ENCODE assay signal across 8 cellular contexts in the genomic region with DNA sequence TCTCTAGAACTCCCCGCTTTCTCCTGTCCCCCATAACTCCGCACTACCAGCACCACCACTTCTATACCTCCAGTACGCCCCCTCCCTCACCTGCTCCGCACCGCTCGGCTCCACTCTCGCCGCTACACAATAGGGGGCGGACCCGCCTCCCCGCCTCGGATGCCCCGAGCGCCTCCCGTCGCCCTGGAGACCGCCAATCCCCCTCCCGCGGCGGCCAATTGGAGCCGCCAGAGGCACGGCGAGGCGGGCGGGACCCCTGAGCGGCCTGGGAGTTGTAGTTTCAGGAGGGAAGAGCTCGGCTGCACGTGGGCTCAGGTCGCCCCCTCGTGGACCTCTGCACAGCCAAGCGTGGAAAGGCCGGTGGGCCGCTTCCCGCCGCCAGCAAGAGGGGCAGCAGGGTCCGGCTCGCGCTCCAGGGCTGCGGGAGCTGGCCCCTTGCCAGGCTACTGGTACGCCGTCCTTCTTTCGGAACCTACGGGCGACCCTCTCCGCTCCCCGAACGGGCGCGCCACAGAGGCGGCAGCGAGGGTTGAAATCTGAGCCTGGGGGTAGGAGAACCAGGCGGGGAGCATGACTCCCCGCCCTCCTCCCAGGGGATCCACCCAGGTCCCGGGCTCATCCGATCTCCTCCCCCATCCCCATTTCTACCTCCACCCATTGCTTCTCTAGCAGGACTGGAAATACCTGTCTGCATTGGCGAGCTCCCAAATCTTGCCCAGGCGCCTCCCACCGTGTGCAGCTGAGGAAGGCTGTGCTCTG. TPM values are rescaled to one million over a fixed set of nuclear protein-coding genes. Genes with fewer than 3 reads are reported as not detected.
DNase-seq lines count a peak whose midpoint lies in the region; ATAC-seq, FAIRE-seq and TF ChIP-seq lines count a peak whose summit lies in the region.

A gene with protein sequence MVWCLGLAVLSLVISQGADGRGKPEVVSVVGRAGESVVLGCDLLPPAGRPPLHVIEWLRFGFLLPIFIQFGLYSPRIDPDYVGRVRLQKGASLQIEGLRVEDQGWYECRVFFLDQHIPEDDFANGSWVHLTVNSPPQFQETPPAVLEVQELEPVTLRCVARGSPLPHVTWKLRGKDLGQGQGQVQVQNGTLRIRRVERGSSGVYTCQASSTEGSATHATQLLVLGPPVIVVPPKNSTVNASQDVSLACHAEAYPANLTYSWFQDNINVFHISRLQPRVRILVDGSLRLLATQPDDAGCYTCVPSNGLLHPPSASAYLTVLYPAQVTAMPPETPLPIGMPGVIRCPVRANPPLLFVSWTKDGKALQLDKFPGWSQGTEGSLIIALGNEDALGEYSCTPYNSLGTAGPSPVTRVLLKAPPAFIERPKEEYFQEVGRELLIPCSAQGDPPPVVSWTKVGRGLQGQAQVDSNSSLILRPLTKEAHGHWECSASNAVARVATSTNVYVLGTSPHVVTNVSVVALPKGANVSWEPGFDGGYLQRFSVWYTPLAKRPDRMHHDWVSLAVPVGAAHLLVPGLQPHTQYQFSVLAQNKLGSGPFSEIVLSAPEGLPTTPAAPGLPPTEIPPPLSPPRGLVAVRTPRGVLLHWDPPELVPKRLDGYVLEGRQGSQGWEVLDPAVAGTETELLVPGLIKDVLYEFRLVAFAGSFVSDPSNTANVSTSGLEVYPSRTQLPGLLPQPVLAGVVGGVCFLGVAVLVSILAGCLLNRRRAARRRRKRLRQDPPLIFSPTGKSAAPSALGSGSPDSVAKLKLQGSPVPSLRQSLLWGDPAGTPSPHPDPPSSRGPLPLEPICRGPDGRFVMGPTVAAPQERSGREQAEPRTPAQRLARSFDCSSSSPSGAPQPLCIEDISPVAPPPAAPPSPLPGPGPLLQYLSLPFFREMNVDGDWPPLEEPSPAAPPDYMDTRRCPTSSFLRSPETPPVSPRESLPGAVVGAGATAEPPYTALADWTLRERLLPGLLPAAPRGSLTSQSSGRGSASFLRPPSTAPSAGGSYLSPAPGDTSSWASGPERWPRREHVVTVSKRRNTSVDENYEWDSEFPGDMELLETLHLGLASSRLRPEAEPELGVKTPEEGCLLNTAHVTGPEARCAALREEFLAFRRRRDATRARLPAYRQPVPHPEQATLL (minus strand): TSS at position 131 of the 759 bp plus-strand sequence. CDS start 2,159 bp downstream, outside the sequence.

- TF ChIP-seq POLR2A in endothelial cell of umbilical vein (IDR thresholded peaks at IDR 0.05; ENCODE audit: low read depth, low read length) = no peak

- CTCF ChIA-PET in endothelial cell of umbilical vein (lab: Charles Lee) = interaction anchor here (0.7 to 2.2 kb wide), 15 partner anchors 9 to 814 kb away, joined by 3 to 12 read pairs (median 4); a partner anchor contains a TSS

- dilution Hi-C loops in endothelial cell of umbilical vein (cut with MboI; ENCODE audit: extremely low pct_ligation_motif_present, low sequenced_read_pairs) = no loop called here

- H3K27ac Mint-ChIP-seq in mesothelial cell of epicardium = peak within 1 kb of the TSS; percentile 95

- no peaks in the 10 kb centered on the region for H3K79me2 ChIP-seq in endothelial cell of umbilical vein (ENCODE audit: control insufficient read depth, insufficient read depth, low read length)

- no peaks in the 10 kb centered on the region for H3K36me3 ChIP-seq in endothelial cell of umbilical vein (ENCODE audit: control insufficient read depth in 2 of 2, extremely low read depth in 1 of 2, insufficient read depth in 2 of 2, low read length in 2 of 2)

- intact Hi-C loops in endothelial cell of umbilical vein (cut with micrococcal nuclease) = loop anchor here (1.0 to 2.0 kb wide), 4 partner anchors 20 to 165 kb away; a partner anchor contains a TSS

- H3K27ac ChIP-seq in endothelial cell of umbilical vein (ENCODE audit: insufficient read depth, low read depth, low read length) = no peak within 1 kb of the TSS

- no peaks in the 10 kb centered on the region for H3K36me3 Mint-ChIP-seq in mesothelial cell of epicardium

- H3K4me2 ChIP-seq in endothelial cell of umbilical vein (ENCODE audit: insufficient read depth, low read length) = peak within 1 kb of the TSS; percentile 49

- peak; percentile 84 for FAIRE-seq in endothelial cell of umbilical vein (lab: Jason Lieb, UNC)

- DNase-seq in COLO668 (lab: John Stamatoyannopoulos, UW; ENCODE audit: unreplicated experiment) (peak; percentile 89), NCI-H526 (lab: John Stamatoyannopoulos, UW) (peak; percentile 95 to 99), endothelial cell of umbilical vein (ENCODE audit: low read depth, low spot score) (peak; percentile 85), mesothelial cell of epicardium (ENCODE audit: low spot score in 2 of 2, unreplicated experiment in 2 of 2) (peak; percentile 87 to 96), GM19240 (ENCODE audit: insufficient read length, low spot score) (no peak)
- peak; percentile 45 for DNase-seq in activated CD8-positive, alpha-beta memory T cell treated with anti-CD3 and anti-CD28 coated beads, Interleukin-2, amount 50 U/mL, for 24 hours (ENCODE audit: extremely low read depth)
- DNase-seq in stimulated activated CD8-positive, alpha-beta memory T cell treated with anti-CD3 and anti-CD28 coated beads, Interleukin-15, amount 100 ng/mL, for 24 hours (ENCODE audit: low read depth) = peak; percentile 53

- H3K9ac ChIP-seq in endothelial cell of umbilical vein (replicated peaks; ENCODE audit: extremely low read depth, insufficient read depth, low read length) = no peak within 1 kb of the TSS

- H3K27me3 Mint-ChIP-seq in mesothelial cell of epicardium (ENCODE audit: low read depth) = peaks cover 2% of the 10 kb centered on the region

- POLR2A ChIA-PET in endothelial cell of umbilical vein (lab: Charles Lee) = interaction anchor here (0.8 kb wide), 1 partner anchor 22 kb away, joined by 4 read pairs; no protein-coding TSS in a partner anchor

- no peaks in the 10 kb centered on the region for H3K9me1 ChIP-seq in endothelial cell of umbilical vein (replicated peaks; ENCODE audit: control insufficient read depth, extremely low read depth, insufficient read depth, low read length)

- peak within 1 kb of the TSS; percentile 58 for H2AFZ ChIP-seq in endothelial cell of umbilical vein (ENCODE audit: low read depth, low read length)

- no peaks in the 10 kb centered on the region for H3K9me3 Mint-ChIP-seq in mesothelial cell of epicardium

- peak within 1 kb of the TSS in 2 of 3 experiments; percentile 15 to 16 for H3K4me3 ChIP-seq in endothelial cell of umbilical vein (replicated peaks in 1 of 3; ENCODE audit: insufficient read depth in 1 of 3, low read depth in 1 of 3, low read length in 3 of 3)

- peaks cover 5% of the 10 kb centered on the region for H3K4me1 ChIP-seq in endothelial cell of umbilical vein (ENCODE audit: control insufficient read depth, extremely low read depth, insufficient read depth, low read length)

- H3K9me3 ChIP-seq in endothelial cell of umbilical vein (replicated peaks; ENCODE audit: control insufficient read depth, insufficient read depth, low read length) = no peaks in the 10 kb centered on the region

- ATAC-seq in HG02870 (IDR thresholded peaks at IDR 0.05; ENCODE audit: unreplicated experiment) = peak; percentile 63

- no peaks in the 10 kb centered on the region for H4K20me1 ChIP-seq in endothelial cell of umbilical vein (replicated peaks; ENCODE audit: control insufficient read depth, extremely low read depth, insufficient read depth, low read length)

- peak within 1 kb of the TSS; percentile 93 for H3K4me3 Mint-ChIP-seq in mesothelial cell of epicardium

- TF ChIP-seq CTCF in endothelial cell of umbilical vein (IDR thresholded peaks at IDR 0.05; ENCODE audit: extremely low read depth in 1 of 2, insufficient read depth in 1 of 2, low read depth in 1 of 2, low read length in 2 of 2) (peak; percentile 47 to 72), mesothelial cell of epicardium (IDR thresholded peaks at IDR 0.05; ENCODE audit: unreplicated experiment) (peak; percentile 56)

- no TSS peak for BruUV-seq in endothelial cell of umbilical vein (replicated peaks; lab: Mats Ljungman, UMichigan)

- H3K27me3 ChIP-seq in endothelial cell of umbilical vein (ENCODE audit: control insufficient read depth in 2 of 2, insufficient read depth in 2 of 2, low read length in 2 of 2) = peaks cover 22 to 36% of the 10 kb centered on the region in 2 experiments

- H3K4me1 Mint-ChIP-seq in mesothelial cell of epicardium = peaks cover 75% of the 10 kb centered on the region

TF ChIP-seq in endothelial cell of umbilical vein, 7 proteins besides CTCF, POLR2A, EP300 and RAD21:
- TF ChIP-seq EZH2 (IDR thresholded peaks at IDR 0.05; ENCODE audit: borderline replicate concordance, low read depth, low read length, severe bottlenecking) (peak; percentile 32), POLR2AphosphoS5 (IDR thresholded peaks at IDR 0.05; ENCODE audit: insufficient read depth, low read depth, low read length) (no peak)
- TF ChIP-seq, protein P1, sequence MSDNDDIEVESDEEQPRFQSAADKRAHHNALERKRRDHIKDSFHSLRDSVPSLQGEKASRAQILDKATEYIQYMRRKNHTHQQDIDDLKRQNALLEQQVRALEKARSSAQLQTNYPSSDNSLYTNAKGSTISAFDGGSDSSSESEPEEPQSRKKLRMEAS (IDR thresholded peaks at IDR 0.05; ENCODE audit: insufficient read depth, insufficient read length) = peak; percentile 32
TF ChIP-seq in endothelial cell of umbilical vein: peak in this region for 2.

RNA-seq across cellular contexts. Expression of the gene that starts here (rescaled TPM):
- total RNA-seq in endothelial cell of umbilical vein = 0.15 and 0.16 TPM in 2 replicates
- 0.10 and 0.15 TPM in 2 replicates for polyA plus RNA-seq in endothelial cell of umbilical vein
- 0.06 and 0.11 TPM in 2 replicates for polyA plus RNA-seq in endothelial cell of umbilical vein (2011; cell fraction: cytosol; rRNA removed)
- 0.32 and 0.33 TPM in 2 replicates for polyA plus RNA-seq in endothelial cell of umbilical vein (2011; cell fraction: nucleus; rRNA removed)
- polyA plus RNA-seq in endothelial cell of umbilical vein (2012) = 0.05 and 0.15 TPM in 2 replicates
- polyA minus RNA-seq in endothelial cell of umbilical vein = 0.17 TPM in 1 of 2 replicates, not detected in the other
- not detected for polyA minus RNA-seq in endothelial cell of umbilical vein (2011; cell fraction: cytosol; rRNA and poly(A)+ RNA removed)
- 0.10 and 0.19 TPM in 2 replicates for polyA minus RNA-seq in endothelial cell of umbilical vein (2011; cell fraction: nucleus; rRNA and poly(A)+ RNA removed)
- total RNA-seq in mesothelial cell of epicardium = 75.8 to 77.5 TPM (median 76.9 TPM) in 3 replicates

Comparison
In these comparisons a context has a peak if more than half of its experiments do, and no peak if none do; other contexts are left out.
1. RNA of the gene that starts here (total RNA-seq): 75.8 to 77.5 TPM in mesothelial cell of epicardium; 0.15 to 0.16 TPM in endothelial cell of umbilical vein; every median in the first group is over 10 times any median in the second.
2. Peak in DNase-seq, H3K4me3 ChIP-seq and H3K4me2 ChIP-seq in endothelial cell of umbilical vein; RNA of the gene not detected or under 1 TPM.